In the genomic region with DNA sequence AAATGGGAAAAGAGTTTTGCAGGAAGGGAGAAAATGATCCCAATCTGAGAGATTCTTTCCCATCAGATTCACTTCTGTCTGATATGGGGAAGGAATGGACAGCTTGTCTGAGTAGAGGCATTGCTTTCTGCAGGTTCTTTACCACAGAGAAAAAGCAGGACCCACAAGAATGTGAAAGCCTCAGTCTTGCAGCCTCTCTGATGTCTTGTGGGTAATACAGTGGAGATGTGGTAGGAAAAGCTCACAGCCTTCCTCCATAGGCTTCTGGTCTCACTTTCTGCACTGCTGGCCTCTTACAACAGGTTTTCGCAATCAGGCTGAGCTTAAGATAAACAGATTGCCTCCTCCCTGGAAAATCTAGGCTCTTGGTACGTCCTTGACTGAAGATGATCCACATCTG, we compare ENCODE assay signal across 9 cellular contexts. TPM values are rescaled to one million over a fixed set of nuclear protein-coding genes. Genes with fewer than 3 reads are reported as not detected.
DNase-seq lines count a peak whose midpoint lies in the region; ATAC-seq, FAIRE-seq and TF ChIP-seq lines count a peak whose summit lies in the region.
"Had no signal": no experiment of that assay in that cellular context is flagged by ENCODE, and none has a peak within 500 bp of the region (broad histone marks: within the 10 kb centered on the region; RNA-seq: fewer than 3 reads in every experiment).

No MANE protein-coding gene starts in this region.

- no peaks in the 10 kb centered on the region for H3K79me2 ChIP-seq in astrocyte (ENCODE audit: insufficient read depth, low read length)

- H3K27ac Mint-ChIP-seq in T-helper 1 cell treated with Interleukin-12 subunit alpha and Interleukin-12 subunit beta and Interleukin-4 antibody, amounts not matched to agents 30 μg/mL and 1 μg/mL, for 36 hours = peak overlapping the region; percentile 92
- H3K27ac Mint-ChIP-seq in IgD-negative memory B cell (peak overlapping the region; percentile 55 to 95 (median 84)), astrocyte (ENCODE audit: unreplicated experiment) (peak overlapping the region; percentile 97)

- H3K27me3 Mint-ChIP-seq in T-helper 1 cell treated with Interleukin-12 subunit alpha and Interleukin-12 subunit beta and Interleukin-4 antibody, amounts not matched to agents 30 μg/mL and 1 μg/mL, for 36 hours (ENCODE audit: low read depth) = peaks cover 4% of the 10 kb centered on the region
- H3K27me3 Mint-ChIP-seq in IgD-negative memory B cell (no peaks in the 10 kb centered on the region), astrocyte (ENCODE audit: low read depth, unreplicated experiment) (no peaks in the 10 kb centered on the region)

- H3K36me3 Mint-ChIP-seq in T-helper 1 cell treated with Interleukin-12 subunit alpha and Interleukin-12 subunit beta and Interleukin-4 antibody, amounts not matched to agents 30 μg/mL and 1 μg/mL, for 36 hours (ENCODE audit: low read depth) = peaks cover 9% of the 10 kb centered on the region
- peaks cover 7% of the 10 kb centered on the region for H3K36me3 Mint-ChIP-seq in IgD-negative memory B cell
- H3K36me3 Mint-ChIP-seq in astrocyte (ENCODE audit: low read depth, unreplicated experiment) = peaks cover 11% of the 10 kb centered on the region

- peak overlapping the region; percentile 85 for H3K4me3 Mint-ChIP-seq in T-helper 1 cell treated with Interleukin-12 subunit alpha and Interleukin-12 subunit beta and Interleukin-4 antibody, amounts not matched to agents 30 μg/mL and 1 μg/mL, for 36 hours
- H3K4me3 Mint-ChIP-seq in IgD-negative memory B cell = peak overlapping the region; percentile 83 to 95 (median 90)
- peak overlapping the region; percentile 95 for H3K4me3 Mint-ChIP-seq in astrocyte (ENCODE audit: unreplicated experiment)

- H2AFZ ChIP-seq in astrocyte (ENCODE audit: low read depth, low read length) = peak overlapping the region; percentile 87

- H3K9me3 ChIP-seq in astrocyte (ENCODE audit: insufficient read depth, low read depth, low read length) = no peaks in the 10 kb centered on the region

- peaks cover 11% of the 10 kb centered on the region for H3K4me1 ChIP-seq in astrocyte (ENCODE audit: insufficient read depth, low read length)

- peak; percentile 64 for FAIRE-seq in astrocyte (lab: Jason Lieb, UNC)

- peak overlapping the region; percentile 77 for H3K4me2 ChIP-seq in astrocyte (ENCODE audit: low read length)

- peak; percentile 65 for ATAC-seq in stimulated activated naive CD8-positive, alpha-beta T cell treated with anti-CD3 and anti-CD28 coated beads, Interleukin-15, Interleukin-2, amounts not matched to agents 100 U/mL and 50 U/mL, for 24 hours
- ATAC-seq in GM18868 (IDR thresholded peaks at IDR 0.05; ENCODE audit: unreplicated experiment) = no peak

- peak overlapping the region; percentile 77 for H3K9ac ChIP-seq in astrocyte (ENCODE audit: low read length)

- H3K4me3 ChIP-seq in astrocyte (ENCODE audit: insufficient read depth, low read depth, low read length) = peak overlapping the region; percentile 86

- H3K9me3 Mint-ChIP-seq in T-helper 1 cell treated with Interleukin-12 subunit alpha and Interleukin-12 subunit beta and Interleukin-4 antibody, amounts not matched to agents 30 μg/mL and 1 μg/mL, for 36 hours = no peaks in the 10 kb centered on the region
- no peaks in the 10 kb centered on the region for H3K9me3 Mint-ChIP-seq in IgD-negative memory B cell
- H3K9me3 Mint-ChIP-seq in astrocyte (ENCODE audit: unreplicated experiment) = no peaks in the 10 kb centered on the region

- DNase-seq in T-helper 1 cell (no peak), astrocyte (ENCODE audit: low read depth) (peak; percentile 87), iris pigment epithelial cell (ENCODE audit: low read depth) (peak; percentile 96), NCI-H446 treated with DMSO at 0.1 percent for 48 hours (lab: John Stamatoyannopoulos, UW) (no peak)
- DNase-seq in stimulated activated naive CD8-positive, alpha-beta T cell treated with anti-CD3 and anti-CD28 coated beads, Interleukin-15, Interleukin-2, amounts not matched to agents 100 U/mL and 50 U/mL, for 24 hours = no peak

- H3K27ac ChIP-seq in astrocyte (ENCODE audit: low read depth, low read length) = peak overlapping the region; percentile 59

- no peaks in the 10 kb centered on the region for H3K27me3 ChIP-seq in astrocyte (ENCODE audit: insufficient read depth, low read length)

- H3K4me1 Mint-ChIP-seq in T-helper 1 cell treated with Interleukin-12 subunit alpha and Interleukin-12 subunit beta and Interleukin-4 antibody, amounts not matched to agents 30 μg/mL and 1 μg/mL, for 36 hours (ENCODE audit: low read depth) = peaks cover 23% of the 10 kb centered on the region
- H3K4me1 Mint-ChIP-seq in IgD-negative memory B cell (peaks cover 14 to 29% (median 24%) of the 10 kb centered on the region in 3 donors), astrocyte (ENCODE audit: low read depth, unreplicated experiment) (peaks cover 14% of the 10 kb centered on the region)

- TF ChIP-seq CTCF in astrocyte (IDR thresholded peaks at IDR 0.05; ENCODE audit: insufficient read depth, low read depth, low read length) = no peak

- H4K20me1 ChIP-seq in astrocyte (ENCODE audit: insufficient read depth, low read length) = no peaks in the 10 kb centered on the region

- H3K36me3 ChIP-seq in astrocyte (ENCODE audit: insufficient read depth, low read length) = no peaks in the 10 kb centered on the region

RNA-seq across cellular contexts. Expression of gene IFIT1, which starts 0.6 kb away (rescaled TPM):
- polyA plus RNA-seq in IgD-negative memory B cell = 8.5 TPM
- total RNA-seq in astrocyte = 335 and 375 TPM in 2 replicates

RNA-seq across cellular contexts. Expression of gene IFIT1B, which starts 15.1 kb away (rescaled TPM):
- polyA plus RNA-seq in IgD-negative memory B cell = not detected
- not detected in 2 replicates for total RNA-seq in astrocyte
- total RNA-seq: dermis microvascular lymphatic vessel endothelial cell had no signal

RNA-seq across cellular contexts. Expression of gene IFIT5, which starts 21.4 kb away (rescaled TPM):
- 17.3 TPM for polyA plus RNA-seq in IgD-negative memory B cell
- 42.9 and 44.7 TPM in 2 replicates for total RNA-seq in astrocyte

Comparison
In these comparisons a context has a peak if more than half of its experiments do, and no peak if none do; other contexts are left out.
1. DNase-seq: peak in astrocyte (single experiment) and iris pigment epithelial cell (single experiment); none in T-helper 1 cell (0 of 5), stimulated activated naive CD8-positive, alpha-beta T cell treated with anti-CD3 and anti-CD28 coated beads, Interleukin-15, Interleukin-2, amounts not matched to agents 100 U/mL and 50 U/mL, for 24 hours (single experiment) and NCI-H446 treated with DMSO at 0.1 percent for 48 hours (single experiment).
2. Peak in every context shown above with its lines, with median percentiles within 50 percentile points of each other: H3K27ac Mint-ChIP-seq and H3K4me3 Mint-ChIP-seq.